8 cellular contexts compared by ENCODE assay signal in the genomic region with DNA sequence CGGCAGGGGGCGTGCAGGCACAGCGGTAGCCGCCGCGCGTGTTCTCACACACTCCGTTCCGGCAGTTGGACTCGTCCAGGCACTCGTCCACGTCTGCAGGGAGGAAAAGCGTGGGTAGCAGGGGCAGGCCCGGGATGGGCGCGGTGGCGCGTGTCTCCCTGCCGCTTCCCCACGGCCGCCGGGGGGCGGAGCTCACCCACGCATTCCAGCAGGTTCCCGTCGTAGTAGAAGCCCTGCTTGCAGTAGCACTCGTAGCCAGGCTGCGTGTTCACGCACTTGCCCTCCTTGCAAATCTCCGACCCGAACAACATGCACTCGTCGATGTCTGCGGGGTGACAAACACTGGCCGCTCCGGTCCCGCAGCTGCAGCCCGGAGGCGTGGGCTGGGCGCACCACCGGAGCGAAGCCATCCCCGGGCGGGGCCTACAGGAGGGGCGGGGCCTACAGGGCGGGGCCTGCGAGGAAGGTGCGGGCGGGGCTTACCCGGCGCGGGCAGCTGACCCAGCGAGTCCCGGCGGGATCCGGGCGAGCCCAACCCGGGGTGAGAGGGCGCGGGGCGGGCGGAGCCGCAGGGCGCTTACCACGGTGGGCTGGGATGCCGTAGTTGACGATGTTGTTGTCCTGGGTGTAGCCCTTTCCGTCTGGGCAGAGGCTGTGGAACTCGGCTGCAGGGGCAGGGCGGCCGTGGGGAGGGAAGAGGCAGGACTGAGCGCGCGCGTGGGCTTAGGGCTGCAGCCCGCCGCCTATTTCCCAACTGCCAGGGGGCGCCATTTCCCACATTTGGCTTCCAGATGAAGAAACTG. TPM values are rescaled to one million over a fixed set of nuclear protein-coding genes. Genes with fewer than 3 reads are reported as not detected.
DNase-seq lines count a peak whose midpoint lies in the region; ATAC-seq, FAIRE-seq and TF ChIP-seq lines count a peak whose summit lies in the region.

No MANE protein-coding gene starts in this region.

- peak; percentile 66 to 94 (median 89) for DNase-seq in C1 segment of cervical spinal cord (lab: John Stamatoyannopoulos, UW)
- peak; percentile 90 for DNase-seq in NOMO-1 treated with dmso at 0.1 percent for 144 hours (lab: John Stamatoyannopoulos, UW; ENCODE audit: unreplicated experiment)
- DNase-seq in activated CD8-positive, alpha-beta memory T cell treated with anti-CD3 and anti-CD28 coated beads, Interleukin-2, amount 50 U/mL, for 4 hours: peak; percentile 86
- peak; percentile 90 for DNase-seq in endothelial cell of umbilical vein (ENCODE audit: low read depth, low spot score)
- peak; percentile 69 to 73 for DNase-seq in stimulated activated CD8-positive, alpha-beta memory T cell treated with anti-CD3 and anti-CD28 coated beads, Interleukin-4, amount 100 ng/mL, for 1 hour (ENCODE audit: low read depth in 2 of 2, low spot score in 1 of 2)

- ATAC-seq in HG03354 (IDR thresholded peaks at IDR 0.05; ENCODE audit: poor library complexity, severe bottlenecking, unreplicated experiment): peak; percentile 67

- no peak overlapping the region for H3K27ac ChIP-seq in endothelial cell of umbilical vein (ENCODE audit: insufficient read depth, low read depth, low read length)

- H3K36me3 ChIP-seq in endothelial cell of umbilical vein (ENCODE audit: control insufficient read depth in 2 of 2, extremely low read depth in 1 of 2, insufficient read depth in 2 of 2, low read length in 2 of 2): peaks cover 2 to 26% of the 10 kb centered on the region in 2 experiments

- BruUV-seq in endothelial cell of umbilical vein (replicated peaks; lab: Mats Ljungman, UMichigan): no TSS peak

- H3K9ac ChIP-seq in endothelial cell of umbilical vein (replicated peaks; ENCODE audit: extremely low read depth, insufficient read depth, low read length): no peak overlapping the region

- TF ChIP-seq POLR2A in GM19193 (IDR thresholded peaks at IDR 0.05; ENCODE audit: extremely low read depth, insufficient read depth, insufficient read length): peak; percentile 52
- TF ChIP-seq POLR2A in endothelial cell of umbilical vein (IDR thresholded peaks at IDR 0.05; ENCODE audit: low read depth, low read length): no peak

- intact Hi-C loops in endothelial cell of umbilical vein (cut with micrococcal nuclease): loop anchor here (1.0 kb wide), 4 partner anchors 15 to 48 kb away; a partner anchor contains a TSS

- peaks cover 6% of the 10 kb centered on the region for H3K4me1 ChIP-seq in endothelial cell of umbilical vein (ENCODE audit: control insufficient read depth, extremely low read depth, insufficient read depth, low read length)
- H3K4me1 ChIP-seq in mononuclear cell (ENCODE audit: insufficient read depth, low read length): peaks cover 19% of the 10 kb centered on the region

- H3K9me1 ChIP-seq in endothelial cell of umbilical vein (replicated peaks; ENCODE audit: control insufficient read depth, extremely low read depth, insufficient read depth, low read length): no peaks in the 10 kb centered on the region

- H3K79me2 ChIP-seq in endothelial cell of umbilical vein (ENCODE audit: control insufficient read depth, insufficient read depth, low read length): no peaks in the 10 kb centered on the region

- no peaks in the 10 kb centered on the region for H4K20me1 ChIP-seq in endothelial cell of umbilical vein (replicated peaks; ENCODE audit: control insufficient read depth, extremely low read depth, insufficient read depth, low read length)

- POLR2A ChIA-PET in endothelial cell of umbilical vein (lab: Charles Lee): interaction anchor here (1.1 kb wide), 3 partner anchors 17 to 32 kb away, joined by 3 read pairs; a partner anchor contains a TSS

- H3K9me3 ChIP-seq in endothelial cell of umbilical vein (replicated peaks; ENCODE audit: control insufficient read depth, insufficient read depth, low read length) (no peaks in the 10 kb centered on the region), mononuclear cell (ENCODE audit: low read depth, low read length) (no peaks in the 10 kb centered on the region)

- H3K27me3 ChIP-seq in endothelial cell of umbilical vein (ENCODE audit: control insufficient read depth in 2 of 2, insufficient read depth in 2 of 2, low read length in 2 of 2): no peaks in the 10 kb centered on the region
- H3K27me3 ChIP-seq in mononuclear cell (ENCODE audit: insufficient read depth, low read length): no peaks in the 10 kb centered on the region

- FAIRE-seq in endothelial cell of umbilical vein (lab: Jason Lieb, UNC): peak; percentile 85

- CTCF ChIA-PET in endothelial cell of umbilical vein (lab: Charles Lee): interaction anchor here (1.0 to 6.1 kb wide), 16 partner anchors 9 to 344 kb away, joined by 3 to 206 read pairs (median 10); a partner anchor contains a TSS

- dilution Hi-C loops in endothelial cell of umbilical vein (cut with MboI; ENCODE audit: extremely low pct_ligation_motif_present, low sequenced_read_pairs): no loop called here

- H2AFZ ChIP-seq in endothelial cell of umbilical vein (ENCODE audit: low read depth, low read length): peak overlapping the region; percentile 30

- peak; percentile 85 to 91 for TF ChIP-seq CTCF in endothelial cell of umbilical vein (IDR thresholded peaks at IDR 0.05; ENCODE audit: extremely low read depth in 1 of 2, insufficient read depth in 1 of 2, low read depth in 1 of 2, low read length in 2 of 2)

- peak overlapping the region; percentile 4 for H3K4me2 ChIP-seq in endothelial cell of umbilical vein (ENCODE audit: insufficient read depth, low read length)

- H3K4me3 ChIP-seq in endothelial cell of umbilical vein (replicated peaks in 1 of 3; ENCODE audit: insufficient read depth in 1 of 3, low read depth in 1 of 3, low read length in 3 of 3) (peak overlapping the region in 1 of 3 experiments; percentile 38), mononuclear cell (ENCODE audit: low read length) (peak overlapping the region; percentile 52)

TF ChIP-seq in endothelial cell of umbilical vein, 7 proteins besides CTCF, POLR2A, EP300 and RAD21 (continues in another document):
- peak; percentile 33 for TF ChIP-seq POLR2AphosphoS5 (IDR thresholded peaks at IDR 0.05; ENCODE audit: insufficient read depth, low read depth, low read length)
- TF ChIP-seq, protein P1, sequence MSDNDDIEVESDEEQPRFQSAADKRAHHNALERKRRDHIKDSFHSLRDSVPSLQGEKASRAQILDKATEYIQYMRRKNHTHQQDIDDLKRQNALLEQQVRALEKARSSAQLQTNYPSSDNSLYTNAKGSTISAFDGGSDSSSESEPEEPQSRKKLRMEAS (IDR thresholded peaks at IDR 0.05; ENCODE audit: insufficient read depth, insufficient read length): peak; percentile 59
- TF ChIP-seq MYC (IDR thresholded peaks at IDR 0.05; ENCODE audit: low read depth, low read length): peak; percentile 45

RNA-seq across cellular contexts. Expression of a gene that starts 15.6 kb away (rescaled TPM):
- 88.2 and 88.7 TPM in 2 replicates for total RNA-seq in endothelial cell of umbilical vein
- polyA plus RNA-seq in endothelial cell of umbilical vein: 126 and 153 TPM in 2 replicates
- 95.1 and 111 TPM in 2 replicates for polyA plus RNA-seq in endothelial cell of umbilical vein (2011; cell fraction: cytosol; rRNA removed)
- polyA plus RNA-seq in endothelial cell of umbilical vein (2011; cell fraction: nucleus; rRNA removed): 143 and 176 TPM in 2 replicates
- 53.3 and 68.2 TPM in 2 replicates for polyA plus RNA-seq in endothelial cell of umbilical vein (2012)
- polyA minus RNA-seq in endothelial cell of umbilical vein: 50.9 and 74.3 TPM in 2 replicates
- 57.2 TPM for polyA minus RNA-seq in endothelial cell of umbilical vein (2011; cell fraction: cytosol; rRNA and poly(A)+ RNA removed)
- polyA minus RNA-seq in endothelial cell of umbilical vein (2011; cell fraction: nucleus; rRNA and poly(A)+ RNA removed): 38.2 and 51.4 TPM in 2 replicates
- 36.4 TPM for total RNA-seq in mononuclear cell

RNA-seq across cellular contexts. Expression of a gene that starts 17.7 kb away (rescaled TPM):
- 120 and 121 TPM in 2 replicates for total RNA-seq in endothelial cell of umbilical vein
- 209 and 225 TPM in 2 replicates for polyA plus RNA-seq in endothelial cell of umbilical vein
- polyA plus RNA-seq in endothelial cell of umbilical vein (2011; cell fraction: cytosol; rRNA removed): 92.6 and 135 TPM in 2 replicates
- polyA plus RNA-seq in endothelial cell of umbilical vein (2011; cell fraction: nucleus; rRNA removed): 799 and 904 TPM in 2 replicates
- polyA plus RNA-seq in endothelial cell of umbilical vein (2012): 108 and 232 TPM in 2 replicates
- polyA minus RNA-seq in endothelial cell of umbilical vein: 44.1 and 70.6 TPM in 2 replicates
- polyA minus RNA-seq in endothelial cell of umbilical vein (2011; cell fraction: cytosol; rRNA and poly(A)+ RNA removed): 8.5 TPM
- polyA minus RNA-seq in endothelial cell of umbilical vein (2011; cell fraction: nucleus; rRNA and poly(A)+ RNA removed): 104 and 152 TPM in 2 replicates
- total RNA-seq in mononuclear cell: 25.6 TPM

RNA-seq across cellular contexts. Expression of a gene that starts 29.8 kb away (rescaled TPM):
- 40.8 and 46.9 TPM in 2 replicates for total RNA-seq in endothelial cell of umbilical vein
- 96.2 and 96.7 TPM in 2 replicates for polyA plus RNA-seq in endothelial cell of umbilical vein
- 73.6 and 74.5 TPM in 2 replicates for polyA plus RNA-seq in endothelial cell of umbilical vein (2011; cell fraction: cytosol; rRNA removed)
- 50.6 TPM in 2 replicates for polyA plus RNA-seq in endothelial cell of umbilical vein (2011; cell fraction: nucleus; rRNA removed)
- 93.2 and 99.8 TPM in 2 replicates for polyA plus RNA-seq in endothelial cell of umbilical vein (2012)
- polyA minus RNA-seq in endothelial cell of umbilical vein: 11.3 and 14.6 TPM in 2 replicates
- 27.7 TPM for polyA minus RNA-seq in endothelial cell of umbilical vein (2011; cell fraction: cytosol; rRNA and poly(A)+ RNA removed)
- 14.4 and 33.5 TPM in 2 replicates for polyA minus RNA-seq in endothelial cell of umbilical vein (2011; cell fraction: nucleus; rRNA and poly(A)+ RNA removed)
- total RNA-seq in mononuclear cell: 16.8 TPM

RNA-seq across cellular contexts. Expression of a gene that starts 31.8 kb away (rescaled TPM):
- total RNA-seq in endothelial cell of umbilical vein (63.1 and 63.8 TPM in 2 replicates), mononuclear cell (18.1 TPM)
- 153 and 193 TPM in 2 replicates for polyA plus RNA-seq in endothelial cell of umbilical vein
- polyA plus RNA-seq in endothelial cell of umbilical vein (2011; cell fraction: cytosol; rRNA removed): 57.2 and 80.4 TPM in 2 replicates
- 31.0 and 31.4 TPM in 2 replicates for polyA plus RNA-seq in endothelial cell of umbilical vein (2011; cell fraction: nucleus; rRNA removed)
- polyA plus RNA-seq in endothelial cell of umbilical vein (2012): 44.3 and 64.1 TPM in 2 replicates
- 30.8 and 35.3 TPM in 2 replicates for polyA minus RNA-seq in endothelial cell of umbilical vein
- 10.7 TPM for polyA minus RNA-seq in endothelial cell of umbilical vein (2011; cell fraction: cytosol; rRNA and poly(A)+ RNA removed)
- 15.6 and 20.3 TPM in 2 replicates for polyA minus RNA-seq in endothelial cell of umbilical vein (2011; cell fraction: nucleus; rRNA and poly(A)+ RNA removed)

RNA-seq across cellular contexts. Expression of a gene that starts 35.4 kb away (rescaled TPM):
- total RNA-seq in endothelial cell of umbilical vein: 18.8 and 19.7 TPM in 2 replicates
- 12.7 and 18.5 TPM in 2 replicates for polyA plus RNA-seq in endothelial cell of umbilical vein
- 7.1 and 11.1 TPM in 2 replicates for polyA plus RNA-seq in endothelial cell of umbilical vein (2011; cell fraction: cytosol; rRNA removed)
- 29.6 and 32.5 TPM in 2 replicates for polyA plus RNA-seq in endothelial cell of umbilical vein (2011; cell fraction: nucleus; rRNA removed)
- 14.2 and 20.1 TPM in 2 replicates for polyA plus RNA-seq in endothelial cell of umbilical vein (2012)
- polyA minus RNA-seq in endothelial cell of umbilical vein: 8.6 and 12.0 TPM in 2 replicates
- polyA minus RNA-seq in endothelial cell of umbilical vein (2011; cell fraction: cytosol; rRNA and poly(A)+ RNA removed): 64.3 TPM
- 7.8 and 11.2 TPM in 2 replicates for polyA minus RNA-seq in endothelial cell of umbilical vein (2011; cell fraction: nucleus; rRNA and poly(A)+ RNA removed)
- 79.1 TPM for total RNA-seq in mononuclear cell
